9 cellular contexts compared by ENCODE assay signal in genomic region chr15:24879492-24879891, GRCh38.
"Had no signal": no experiment of that assay in that cellular context is flagged by ENCODE, and none has a peak within 500 bp of the region (broad histone marks: within the 10 kb centered on the region; RNA-seq: fewer than 3 reads in every experiment).

No MANE protein-coding gene starts in this region.

- ATAC-seq: K562 had no signal

- FAIRE-seq: H1, H54, K562 had no signal

- H3K9ac ChIP-seq: GM23248 had no signal

- H3K27ac ChIP-seq: GM23248, HL-60 had no signal

- DNase-seq: GM23248, H9, HCEC 1CT, IMR-90, KG1 had no signal

- H3K4me3 ChIP-seq: GM23248, K562 had no signal

- H2AFZ ChIP-seq: GM23248 had no signal

- H3K4me3 Mint-ChIP-seq: H9 had no signal
